ENCODE assay signal across 9 cellular contexts in the genomic region with DNA sequence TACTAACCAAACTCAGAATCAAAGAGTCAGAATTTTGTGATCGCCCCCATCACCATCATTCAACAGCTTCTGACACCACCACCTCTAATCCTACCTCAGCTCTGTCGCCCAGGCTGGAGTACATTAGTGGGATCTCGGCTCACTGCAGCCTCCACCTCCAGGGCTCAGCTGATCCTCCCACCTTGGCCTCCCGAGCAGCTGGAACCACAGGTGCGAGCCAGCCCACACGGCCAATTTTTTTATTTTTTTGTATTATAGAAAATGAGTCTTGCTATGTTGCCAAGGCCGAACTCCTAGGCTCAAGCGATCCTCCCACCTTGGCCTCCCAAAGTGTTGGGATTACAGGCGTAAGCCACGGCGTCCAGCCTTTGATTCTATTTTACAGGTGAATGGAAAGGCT.
DNase-seq lines count a peak whose midpoint lies in the region; ATAC-seq lines count a peak whose summit lies in the region.
"Had no signal": no experiment of that assay in that cellular context is flagged by ENCODE, and none has a peak within 500 bp of the region (broad histone marks: within the 10 kb centered on the region; RNA-seq: fewer than 3 reads in every experiment).

No MANE protein-coding gene starts in this region.

- H3K27me3 ChIP-seq in iPS-20b (ENCODE audit: insufficient read depth, low read length) (peaks cover 65% of the 10 kb centered on the region), skeletal muscle tissue (ENCODE audit: control insufficient read depth in 3 of 3, insufficient read depth in 3 of 3, low read length in 3 of 3) (no peaks in the 10 kb centered on the region)

- H3K9me3 ChIP-seq in iPS-20b (ENCODE audit: insufficient read depth, low read depth, low read length) = no peaks in the 10 kb centered on the region
- H3K9me3 ChIP-seq in skeletal muscle tissue (ENCODE audit: control insufficient read depth in 3 of 3, low read length in 3 of 3) = no peaks in the 10 kb centered on the region

- no peaks in the 10 kb centered on the region for H3K9me3 Mint-ChIP-seq in activated naive CD8-positive, alpha-beta T cell treated with anti-CD3 and anti-CD28 coated beads, Interleukin-2, amount 10 ng/mL, durations not matched to agents 7 days and 5 days
- H3K9me3 Mint-ChIP-seq: activated naive CD4-positive, alpha-beta T cell treated with anti-CD3 and anti-CD28 coated beads, Interleukin-2, amount 50 U/mL, for 72 hours had no signal

- H3K27ac Mint-ChIP-seq in activated naive CD8-positive, alpha-beta T cell treated with anti-CD3 and anti-CD28 coated beads, Interleukin-2, amount 10 ng/mL, durations not matched to agents 7 days and 5 days = no peak overlapping the region
- H3K27ac Mint-ChIP-seq: activated naive CD4-positive, alpha-beta T cell treated with anti-CD3 and anti-CD28 coated beads, Interleukin-2, amount 50 U/mL, for 72 hours had no signal

- DNase-seq in activated naive CD8-positive, alpha-beta T cell treated with anti-CD3 and anti-CD28 coated beads, Interleukin-2, amount 10 ng/mL, durations not matched to agents 7 days and 5 days = no peak
- no peak for DNase-seq in NCI-H82 treated with DMSO at 0.1 percent for 48 hours (lab: John Stamatoyannopoulos, UW; ENCODE audit: unreplicated experiment)
- DNase-seq in NCI-H345 treated with DMSO at 0.1 percent for 48 hours (lab: John Stamatoyannopoulos, UW; ENCODE audit: unreplicated experiment) = no peak

- H3K4me1 ChIP-seq in iPS-20b (ENCODE audit: insufficient read depth, low read length) = peaks cover 9% of the 10 kb centered on the region; the same call in 1 of the 2 replicates
- H3K4me1 ChIP-seq in skeletal muscle tissue (ENCODE audit: control insufficient read depth in 3 of 3, insufficient read depth in 3 of 3, low read length in 3 of 3) = peaks cover 0 to 3% (median 0%) of the 10 kb centered on the region in 3 donors

- POLR2A ChIA-PET in activated naive CD8-positive, alpha-beta T cell treated with anti-CD3 and anti-CD28 coated beads, Interleukin-2, amount 10 ng/mL, durations not matched to agents 7 days and 5 days (lab: Charles Lee) = no interaction called here

- H3K9ac ChIP-seq in iPS-20b (ENCODE audit: low read depth, low read length) (no peak overlapping the region), skeletal muscle tissue (ENCODE audit: low read depth in 1 of 3, low read length in 3 of 3) (peak overlapping the region in 2 of 3 donors; percentile 61 to 75)

- H3K27me3 Mint-ChIP-seq in activated naive CD8-positive, alpha-beta T cell treated with anti-CD3 and anti-CD28 coated beads, Interleukin-2, amount 10 ng/mL, durations not matched to agents 7 days and 5 days = peaks cover 28% of the 10 kb centered on the region

- H3K36me3 ChIP-seq in iPS-20b (ENCODE audit: insufficient read depth, low read depth, low read length) (no peaks in the 10 kb centered on the region), skeletal muscle tissue (ENCODE audit: control insufficient read depth in 3 of 3, insufficient read depth in 3 of 3, low read length in 3 of 3) (no peaks in the 10 kb centered on the region)

- H3K4me3 Mint-ChIP-seq in activated naive CD8-positive, alpha-beta T cell treated with anti-CD3 and anti-CD28 coated beads, Interleukin-2, amount 10 ng/mL, durations not matched to agents 7 days and 5 days = peak overlapping the region; percentile 77

- peak; percentile 3 for ATAC-seq in GM18511 (IDR thresholded peaks at IDR 0.05; ENCODE audit: unreplicated experiment)
- ATAC-seq in activated naive CD8-positive, alpha-beta T cell treated with anti-CD3 and anti-CD28 coated beads, Interleukin-2, amount 10 ng/mL, durations not matched to agents 7 days and 5 days (ENCODE audit: low read depth) = no peak
- no peak for ATAC-seq in GM19455 (IDR thresholded peaks at IDR 0.05; ENCODE audit: unreplicated experiment)
- no peak for ATAC-seq in GM18867 (IDR thresholded peaks at IDR 0.05; ENCODE audit: unreplicated experiment)

- H3K4me3 ChIP-seq in iPS-20b (ENCODE audit: low read length) (peak overlapping the region; percentile 68; the same call in 1 of the 2 replicates), skeletal muscle tissue (ENCODE audit: low read length in 3 of 3) (peak overlapping the region; percentile 69 to 75 (median 75))

- H3K4me1 Mint-ChIP-seq in activated naive CD8-positive, alpha-beta T cell treated with anti-CD3 and anti-CD28 coated beads, Interleukin-2, amount 10 ng/mL, durations not matched to agents 7 days and 5 days = peaks cover 8% of the 10 kb centered on the region

- no peaks in the 10 kb centered on the region for H3K36me3 Mint-ChIP-seq in activated naive CD8-positive, alpha-beta T cell treated with anti-CD3 and anti-CD28 coated beads, Interleukin-2, amount 10 ng/mL, durations not matched to agents 7 days and 5 days

- H3K27ac ChIP-seq in iPS-20b (ENCODE audit: low read length) (no peak overlapping the region), skeletal muscle tissue (ENCODE audit: low read depth, low read length) (no peak overlapping the region)
